In genomic region chr19:19262190-19263057, GRCh38 we compare ENCODE assay signal across 19 cellular contexts. TPM values are rescaled to one million over a fixed set of nuclear protein-coding genes. Genes with fewer than 3 reads are reported as not detected.
DNase-seq lines count a peak whose midpoint lies in the region; ATAC-seq, FAIRE-seq and TF ChIP-seq lines count a peak whose summit lies in the region.
"Had no signal": no experiment of that assay in that cellular context is flagged by ENCODE, and none has a peak within 500 bp of the region (broad histone marks: within the 10 kb centered on the region; RNA-seq: fewer than 3 reads in every experiment).

No MANE protein-coding gene starts in this region.

- peaks cover 60% of the 10 kb centered on the region for H3K27me3 Mint-ChIP-seq in stimulated activated naive CD8-positive, alpha-beta T cell treated with anti-CD3 and anti-CD28 coated beads, Interleukin-15, amount 100 ng/mL, for 72 hours

- CTCF ChIA-PET in K562 (lab: Yijun Ruan, JAX; ENCODE audit: low intra/inter-chr PET ratio) = no interaction called here

- H3K9me3 Mint-ChIP-seq in stimulated activated naive CD8-positive, alpha-beta T cell treated with anti-CD3 and anti-CD28 coated beads, Interleukin-15, amount 100 ng/mL, for 72 hours = peaks cover 0 to 4% of the 10 kb centered on the region in 2 donors
- H3K9me3 Mint-ChIP-seq: activated CD4-positive, alpha-beta memory T cell treated with anti-CD3 and anti-CD28 coated beads, Interleukin-2, amount 10 ng/mL, durations not matched to agents 7 days and 5 days; activated naive CD4-positive, alpha-beta T cell treated with anti-CD3 and anti-CD28 coated beads, Interleukin-2, amount 10 ng/mL, durations not matched to agents 7 days and 5 days; stimulated activated naive CD8-positive, alpha-beta T cell treated with anti-CD3 and anti-CD28 coated beads, Interleukin-15, Interleukin-2, amounts not matched to agents 100 ng/mL and 50 ng/mL, for 24 hours had no signal

- peak overlapping the region; percentile 23 to 32 for H3K4me3 Mint-ChIP-seq in stimulated activated naive CD8-positive, alpha-beta T cell treated with anti-CD3 and anti-CD28 coated beads, Interleukin-15, amount 100 ng/mL, for 72 hours
- H3K4me3 Mint-ChIP-seq: activated CD4-positive, alpha-beta memory T cell treated with anti-CD3 and anti-CD28 coated beads, Interleukin-2, amount 10 ng/mL, durations not matched to agents 7 days and 5 days; activated naive CD4-positive, alpha-beta T cell treated with anti-CD3 and anti-CD28 coated beads, Interleukin-2, amount 10 ng/mL, durations not matched to agents 7 days and 5 days; stimulated activated naive CD8-positive, alpha-beta T cell treated with anti-CD3 and anti-CD28 coated beads, Interleukin-15, Interleukin-2, amounts not matched to agents 100 ng/mL and 50 ng/mL, for 24 hours had no signal

- no peak for TF ChIP-seq CTCF in K562 (IDR thresholded peaks at IDR 0.05 in 2 of 3, conservative IDR thresholded peaks at IDR 0.05 in 1 of 3; ENCODE audit: insufficient read depth in 2 of 3, low read depth in 1 of 3, low read length in 3 of 3)

- H3K9me3 ChIP-seq in K562 (replicated peaks; ENCODE audit: control insufficient read depth, insufficient read depth, low read depth, low read length) = peaks cover 1% of the 10 kb centered on the region; the same call in 1 of the 2 replicates

- peaks cover 8 to 30% of the 10 kb centered on the region in 2 experiments; a peak in 4 of 5 replicates for H3K27me3 ChIP-seq in K562 (ENCODE audit: control insufficient read depth in 2 of 2, insufficient read depth in 2 of 2, low read length in 2 of 2)

- H3K4me3 ChIP-seq in K562 = no peak overlapping the region

- H3K36me3 ChIP-seq in K562 (ENCODE audit: control insufficient read depth, insufficient read depth, low read length) = no peaks in the 10 kb centered on the region

- H3K27ac Mint-ChIP-seq in stimulated activated naive CD8-positive, alpha-beta T cell treated with anti-CD3 and anti-CD28 coated beads, Interleukin-15, amount 100 ng/mL, for 72 hours = no peak overlapping the region
- H3K27ac Mint-ChIP-seq: activated CD4-positive, alpha-beta memory T cell treated with anti-CD3 and anti-CD28 coated beads, Interleukin-2, amount 10 ng/mL, durations not matched to agents 7 days and 5 days; activated naive CD4-positive, alpha-beta T cell treated with anti-CD3 and anti-CD28 coated beads, Interleukin-2, amount 10 ng/mL, durations not matched to agents 7 days and 5 days; stimulated activated naive CD8-positive, alpha-beta T cell treated with anti-CD3 and anti-CD28 coated beads, Interleukin-15, Interleukin-2, amounts not matched to agents 100 ng/mL and 50 ng/mL, for 24 hours had no signal

- no peaks in the 10 kb centered on the region for H3K9me1 ChIP-seq in K562 (ENCODE audit: control insufficient read depth, insufficient read depth, low read length)

- intact Hi-C loops in K562 (cut with micrococcal nuclease) = no loop called here

- H3K4me1 ChIP-seq in K562 (replicated peaks in 1 of 2; ENCODE audit: control insufficient read depth in 2 of 2, insufficient read depth in 2 of 2, low read length in 2 of 2) = peaks cover 0 to 33% of the 10 kb centered on the region in 2 experiments; a peak in 3 of 5 replicates
- H3K4me1 ChIP-seq: foreskin keratinocyte, psoas muscle had no signal

- DNase-seq in stimulated activated naive CD8-positive, alpha-beta T cell treated with anti-CD3 and anti-CD28 coated beads, Interleukin-15, amount 100 ng/mL, for 72 hours = no peak
- DNase-seq in stimulated activated naive CD8-positive, alpha-beta T cell treated with anti-CD3 and anti-CD28 coated beads, Interleukin-15, Interleukin-2, amounts not matched to agents 100 U/mL and 50 U/mL, for 24 hours = no peak
- DNase-seq in K562 (ENCODE audit: extremely low read depth in 1 of 4, low spot score in 3 of 4) (peak in 2 of 4 experiments; percentile 37 to 41), islet precursor cell (peak; percentile 57), kidney tubule cell (ENCODE audit: low spot score) (no peak), COLO829 (ENCODE audit: low spot score) (no peak)
- DNase-seq: activated CD4-positive, alpha-beta memory T cell treated with anti-CD3 and anti-CD28 coated beads, Interleukin-2, amount 10 ng/mL, durations not matched to agents 7 days and 5 days; activated naive CD4-positive, alpha-beta T cell treated with anti-CD3 and anti-CD28 coated beads, Interleukin-2, amount 10 ng/mL, durations not matched to agents 7 days and 5 days; cortex of kidney; foreskin keratinocyte; MM.1S; psoas muscle; stimulated activated CD4-positive, alpha-beta T cell treated with anti-CD3 and anti-CD28 coated beads, Interleukin-2, amount 100 ng/mL, for 24 hours had no signal

- H3K79me2 ChIP-seq in K562 (ENCODE audit: control insufficient read depth, insufficient read depth, low read length) = no peaks in the 10 kb centered on the region

- FAIRE-seq in K562 (lab: Jason Lieb, UNC) = no peak
- FAIRE-seq: G401.6 had no signal

- no peak for TF ChIP-seq RAD21 in K562 (CRISPR knock-in tag; conservative IDR thresholded peaks at IDR 0.05 in 1 of 2, IDR thresholded peaks at IDR 0.05 in 1 of 2)

- peak; percentile 36 for ATAC-seq in stimulated activated naive CD8-positive, alpha-beta T cell treated with anti-CD3 and anti-CD28 coated beads, Interleukin-15, amount 100 ng/mL, for 72 hours
- ATAC-seq in stimulated activated naive CD8-positive, alpha-beta T cell treated with anti-CD3 and anti-CD28 coated beads, Interleukin-15, Interleukin-2, amounts not matched to agents 100 U/mL and 50 U/mL, for 24 hours = no peak
- ATAC-seq in K562 (peak; percentile 46; the same call in 2 of the 3 replicates), HG02870 (IDR thresholded peaks at IDR 0.05; ENCODE audit: unreplicated experiment) (no peak), GM19351 (IDR thresholded peaks at IDR 0.05; ENCODE audit: unreplicated experiment) (no peak)
- ATAC-seq: foreskin keratinocyte, psoas muscle had no signal

- H3K27ac ChIP-seq in K562 (ENCODE audit: extremely low read depth, low read depth, low read length) = no peak overlapping the region
- H3K27ac ChIP-seq: foreskin keratinocyte, psoas muscle had no signal

- in situ Hi-C loops in K562 (cut with MboI) = no loop called here

- no peak for TF ChIP-seq EP300 in K562 (IDR thresholded peaks at IDR 0.05; ENCODE audit: low read length)

- POLR2A ChIA-PET in K562 (lab: Yijun Ruan, JAX) = no interaction called here

- no peak overlapping the region for H3K4me2 ChIP-seq in K562 (ENCODE audit: insufficient read depth, low read length)

- no peak overlapping the region for H3K9ac ChIP-seq in K562 (ENCODE audit: insufficient read depth in 1 of 2, low read depth in 2 of 2, low read length in 2 of 2)

- peaks cover 19% of the 10 kb centered on the region for H3K4me1 Mint-ChIP-seq in stimulated activated naive CD8-positive, alpha-beta T cell treated with anti-CD3 and anti-CD28 coated beads, Interleukin-15, amount 100 ng/mL, for 72 hours

- TF ChIP-seq POLR2A in K562 (conservative IDR thresholded peaks at IDR 0.05) = no peak

- 28% methylated on average over 19 of the region's 31 CpGs for WGBS in K562 (ENCODE audit: insufficient coverage, low coverage, missing lambda C conversion rate)

- 0 out of 2 replicates have a peak, but pooled peaks cover 3% of the 10 kb centered on the region for H4K20me1 ChIP-seq in K562 (replicated peaks; ENCODE audit: control insufficient read depth, insufficient read depth, low read length)

- BruUV-seq in K562 (replicated peaks; lab: Mats Ljungman, UMichigan) = no TSS peak

- no peak overlapping the region for H2AFZ ChIP-seq in K562 (ENCODE audit: low read depth, low read length)

RNA-seq across cellular contexts. Expression of gene TM6SF2, which starts 10.7 kb away (rescaled TPM):
- total RNA-seq in K562 (2011; cell fraction: chromatin; rRNA removed; ENCODE audit: low replicate concordance) = 0.19 TPM in 1 of 2 replicates, not detected in the other
- not detected in 2 replicates for total RNA-seq in K562 (2011; cell fraction: nucleolus; rRNA removed)
- not detected in 2 replicates for total RNA-seq in K562 (2011; cell fraction: nucleoplasm; rRNA removed)
- not detected in 2 replicates for total RNA-seq in K562 (2014; rRNA removed)
- total RNA-seq in K562 (2014; rRNA removed; fragmentation: Illumina TruSeq; extraction: Trizol) = not detected in 2 replicates
- total RNA-seq in K562 (2015; rRNA removed; fragmentation: Illumina TruSeq; extraction: Trizol) = not detected in 2 replicates
- not detected in 2 replicates for total RNA-seq in K562 (2021)
- 0.05 TPM in 1 of 2 replicates, not detected in the other for polyA plus RNA-seq in K562 (2011; rRNA removed)
- 0.09 TPM in 1 of 2 replicates, not detected in the other for polyA plus RNA-seq in K562 (2011; cell fraction: cytosol; rRNA removed)
- polyA plus RNA-seq in K562 (2011; cell fraction: nucleus; rRNA removed) = 0.18 and 0.23 TPM in 2 replicates
- not detected in 2 replicates for polyA plus RNA-seq in K562 (2012)
- not detected in 2 replicates for polyA plus RNA-seq in K562 (2014; fragmentation: Illumina TruSeq; extraction: Trizol)
- polyA plus RNA-seq in K562 (2014; fragmentation: Nextera tagmentation; extraction: Ambion mirVana) = not detected
- polyA plus RNA-seq in K562 (2014; rRNA removed) = not detected in 2 replicates
- polyA minus RNA-seq in K562 (2011; rRNA and poly(A)+ RNA removed) = not detected in 2 replicates
- polyA minus RNA-seq in K562 (2011; cell fraction: cytosol; rRNA and poly(A)+ RNA removed) = not detected in 2 replicates
- not detected in 2 replicates for polyA minus RNA-seq in K562 (2011; cell fraction: nucleus; rRNA and poly(A)+ RNA removed)
- total RNA-seq: activated CD4-positive, alpha-beta memory T cell treated with anti-CD3 and anti-CD28 coated beads, Interleukin-2, amount 10 ng/mL, durations not matched to agents 7 days and 5 days; foreskin keratinocyte; RPMI7951 had no signal

RNA-seq across cellular contexts. Expression of gene NCAN, which starts 50.7 kb away (rescaled TPM):
- total RNA-seq in K562 (2011; cell fraction: chromatin; rRNA removed; ENCODE audit: low replicate concordance) = 0.14 TPM in 1 of 2 replicates, not detected in the other
- total RNA-seq in K562 (2011; cell fraction: nucleolus; rRNA removed) = under 0.01 and 0.17 TPM in 2 replicates
- 0.15 TPM in 1 of 2 replicates, not detected in the other for total RNA-seq in K562 (2011; cell fraction: nucleoplasm; rRNA removed)
- total RNA-seq in K562 (2014; rRNA removed) (not detected in 2 replicates), K562 (2014; rRNA removed; fragmentation: Illumina TruSeq; extraction: Trizol) (not detected in 2 replicates), K562 (2015; rRNA removed; fragmentation: Illumina TruSeq; extraction: Trizol) (not detected in 2 replicates), K562 (2021) (0.04 and 0.07 TPM in 2 replicates)
- polyA plus RNA-seq in K562 (2011; rRNA removed) (not detected in 2 replicates), K562 (2014; fragmentation: Illumina TruSeq; extraction: Trizol) (not detected in 2 replicates), K562 (2014; fragmentation: Nextera tagmentation; extraction: Ambion mirVana) (not detected), K562 (2014; rRNA removed) (not detected in 2 replicates)
- 0.04 TPM in 1 of 2 replicates, not detected in the other for polyA plus RNA-seq in K562 (2011; cell fraction: cytosol; rRNA removed)
- 0.03 TPM in 1 of 2 replicates, not detected in the other for polyA plus RNA-seq in K562 (2011; cell fraction: nucleus; rRNA removed)
- 0.04 and 0.05 TPM in 2 replicates for polyA plus RNA-seq in K562 (2012)
- not detected in 2 replicates for polyA minus RNA-seq in K562 (2011; rRNA and poly(A)+ RNA removed)
- polyA minus RNA-seq in K562 (2011; cell fraction: cytosol; rRNA and poly(A)+ RNA removed) = not detected in 2 replicates
- polyA minus RNA-seq in K562 (2011; cell fraction: nucleus; rRNA and poly(A)+ RNA removed) = 0.11 TPM in 1 of 2 replicates, not detected in the other
- total RNA-seq: activated CD4-positive, alpha-beta memory T cell treated with anti-CD3 and anti-CD28 coated beads, Interleukin-2, amount 10 ng/mL, durations not matched to agents 7 days and 5 days; foreskin keratinocyte; lower leg skin; psoas muscle had no signal
- polyA plus RNA-seq: foreskin keratinocyte had no signal

RNA-seq across cellular contexts. Expression of gene SUGP1, which starts 57.9 kb away (rescaled TPM):
- 90.2 and 178 TPM in 2 replicates for total RNA-seq in K562 (2011; cell fraction: chromatin; rRNA removed; ENCODE audit: low replicate concordance)
- total RNA-seq in K562 (2011; cell fraction: nucleolus; rRNA removed) = 124 and 128 TPM in 2 replicates
- 77.5 and 85.2 TPM in 2 replicates for total RNA-seq in K562 (2011; cell fraction: nucleoplasm; rRNA removed)
- total RNA-seq in K562 (2014; rRNA removed) = 40.4 and 44.6 TPM in 2 replicates
- 16.8 and 17.9 TPM in 2 replicates for total RNA-seq in K562 (2014; rRNA removed; fragmentation: Illumina TruSeq; extraction: Trizol)
- total RNA-seq in K562 (2015; rRNA removed; fragmentation: Illumina TruSeq; extraction: Trizol) = 32.4 and 34.3 TPM in 2 replicates
- 45.0 and 53.3 TPM in 2 replicates for total RNA-seq in K562 (2021)
- polyA plus RNA-seq in K562 (2011; rRNA removed) = 28.5 and 30.6 TPM in 2 replicates
- polyA plus RNA-seq in K562 (2011; cell fraction: cytosol; rRNA removed) = 20.8 and 33.6 TPM in 2 replicates
- polyA plus RNA-seq in K562 (2011; cell fraction: nucleus; rRNA removed) = 96.6 and 109 TPM in 2 replicates
- polyA plus RNA-seq in K562 (2012) = 43.7 and 43.9 TPM in 2 replicates
- 35.0 and 36.7 TPM in 2 replicates for polyA plus RNA-seq in K562 (2014; fragmentation: Illumina TruSeq; extraction: Trizol)
- 1 to 10 TPM; 1.0 to 1.9 TPM for polyA plus RNA-seq in K562 (2014; fragmentation: Nextera tagmentation; extraction: Ambion mirVana)
- 41.0 and 48.9 TPM in 2 replicates for polyA plus RNA-seq in K562 (2014; rRNA removed)
- polyA minus RNA-seq in K562 (2011; rRNA and poly(A)+ RNA removed) = 19.3 and 21.7 TPM in 2 replicates
- 21.6 and 25.8 TPM in 2 replicates for polyA minus RNA-seq in K562 (2011; cell fraction: cytosol; rRNA and poly(A)+ RNA removed)
- polyA minus RNA-seq in K562 (2011; cell fraction: nucleus; rRNA and poly(A)+ RNA removed) = 28.8 and 51.3 TPM in 2 replicates

RNA-seq across cellular contexts. Expression of gene MAU2, which starts 58.2 kb away (rescaled TPM):
- 132 and 299 TPM in 2 replicates for total RNA-seq in K562 (2011; cell fraction: chromatin; rRNA removed; ENCODE audit: low replicate concordance)
- total RNA-seq in K562 (2011; cell fraction: nucleolus; rRNA removed) = 154 and 168 TPM in 2 replicates
- total RNA-seq in K562 (2011; cell fraction: nucleoplasm; rRNA removed) = 141 and 151 TPM in 2 replicates
- total RNA-seq in K562 (2014; rRNA removed) = 21.1 and 24.1 TPM in 2 replicates
- total RNA-seq in K562 (2014; rRNA removed; fragmentation: Illumina TruSeq; extraction: Trizol) = 10.0 and 12.0 TPM in 2 replicates
- total RNA-seq in K562 (2015; rRNA removed; fragmentation: Illumina TruSeq; extraction: Trizol) = 17.2 and 17.8 TPM in 2 replicates
- 43.4 and 48.1 TPM in 2 replicates for total RNA-seq in K562 (2021)
- 21.0 and 34.2 TPM in 2 replicates for polyA plus RNA-seq in K562 (2011; rRNA removed)
- polyA plus RNA-seq in K562 (2011; cell fraction: cytosol; rRNA removed) = 25.3 and 40.5 TPM in 2 replicates
- 83.2 and 123 TPM in 2 replicates for polyA plus RNA-seq in K562 (2011; cell fraction: nucleus; rRNA removed)
- 30.0 and 42.5 TPM in 2 replicates for polyA plus RNA-seq in K562 (2012)
- polyA plus RNA-seq in K562 (2014; fragmentation: Illumina TruSeq; extraction: Trizol) = 19.4 and 22.5 TPM in 2 replicates
- polyA plus RNA-seq in K562 (2014; fragmentation: Nextera tagmentation; extraction: Ambion mirVana) = 1 to 10 TPM; 1.2 to 1.4 TPM
- 27.4 and 31.4 TPM in 2 replicates for polyA plus RNA-seq in K562 (2014; rRNA removed)
- polyA minus RNA-seq in K562 (2011; rRNA and poly(A)+ RNA removed) = 23.0 and 45.7 TPM in 2 replicates
- polyA minus RNA-seq in K562 (2011; cell fraction: cytosol; rRNA and poly(A)+ RNA removed) = 28.1 and 43.8 TPM in 2 replicates
- polyA minus RNA-seq in K562 (2011; cell fraction: nucleus; rRNA and poly(A)+ RNA removed) = 55.9 and 63.5 TPM in 2 replicates

RNA-seq across cellular contexts. Expression of gene NR2C2AP, which starts 59.2 kb away (rescaled TPM):
- total RNA-seq in K562 (2011; cell fraction: chromatin; rRNA removed; ENCODE audit: low replicate concordance) = 15.0 and 44.6 TPM in 2 replicates
- total RNA-seq in K562 (2011; cell fraction: nucleolus; rRNA removed) = 37.5 and 41.5 TPM in 2 replicates
- total RNA-seq in K562 (2011; cell fraction: nucleoplasm; rRNA removed) = 28.9 and 30.6 TPM in 2 replicates
- total RNA-seq in K562 (2014; rRNA removed) = 31.3 and 33.1 TPM in 2 replicates
- total RNA-seq in K562 (2014; rRNA removed; fragmentation: Illumina TruSeq; extraction: Trizol) = 23.1 and 26.3 TPM in 2 replicates
- 26.4 TPM in 2 replicates for total RNA-seq in K562 (2015; rRNA removed; fragmentation: Illumina TruSeq; extraction: Trizol)
- total RNA-seq in K562 (2021) = 32.4 and 35.6 TPM in 2 replicates
- 22.3 and 23.7 TPM in 2 replicates for polyA plus RNA-seq in K562 (2011; rRNA removed)
- 19.2 and 25.1 TPM in 2 replicates for polyA plus RNA-seq in K562 (2011; cell fraction: cytosol; rRNA removed)
- 56.3 and 62.7 TPM in 2 replicates for polyA plus RNA-seq in K562 (2011; cell fraction: nucleus; rRNA removed)
- 22.1 and 26.0 TPM in 2 replicates for polyA plus RNA-seq in K562 (2012)
- 30.3 and 33.1 TPM in 2 replicates for polyA plus RNA-seq in K562 (2014; fragmentation: Illumina TruSeq; extraction: Trizol)
- 10 to 100 TPM; 55.3 to 77.4 TPM for polyA plus RNA-seq in K562 (2014; fragmentation: Nextera tagmentation; extraction: Ambion mirVana)
- 37.5 and 39.0 TPM in 2 replicates for polyA plus RNA-seq in K562 (2014; rRNA removed)
- polyA minus RNA-seq in K562 (2011; rRNA and poly(A)+ RNA removed) = 8.9 and 10.0 TPM in 2 replicates
- 5.2 and 8.1 TPM in 2 replicates for polyA minus RNA-seq in K562 (2011; cell fraction: cytosol; rRNA and poly(A)+ RNA removed)
- 10.4 and 19.0 TPM in 2 replicates for polyA minus RNA-seq in K562 (2011; cell fraction: nucleus; rRNA and poly(A)+ RNA removed)

Comparison
In these comparisons a context has a peak if more than half of its experiments do, and no peak if none do; other contexts are left out.
1. ATAC-seq: peak in stimulated activated naive CD8-positive, alpha-beta T cell treated with anti-CD3 and anti-CD28 coated beads, Interleukin-15, amount 100 ng/mL, for 72 hours (single experiment) and K562 (single experiment); none in stimulated activated naive CD8-positive, alpha-beta T cell treated with anti-CD3 and anti-CD28 coated beads, Interleukin-15, Interleukin-2, amounts not matched to agents 100 U/mL and 50 U/mL, for 24 hours (single experiment), HG02870 (single experiment) and GM19351 (single experiment).